Comparison of ENCODE assay signal across 14 cellular contexts in the genomic region with DNA sequence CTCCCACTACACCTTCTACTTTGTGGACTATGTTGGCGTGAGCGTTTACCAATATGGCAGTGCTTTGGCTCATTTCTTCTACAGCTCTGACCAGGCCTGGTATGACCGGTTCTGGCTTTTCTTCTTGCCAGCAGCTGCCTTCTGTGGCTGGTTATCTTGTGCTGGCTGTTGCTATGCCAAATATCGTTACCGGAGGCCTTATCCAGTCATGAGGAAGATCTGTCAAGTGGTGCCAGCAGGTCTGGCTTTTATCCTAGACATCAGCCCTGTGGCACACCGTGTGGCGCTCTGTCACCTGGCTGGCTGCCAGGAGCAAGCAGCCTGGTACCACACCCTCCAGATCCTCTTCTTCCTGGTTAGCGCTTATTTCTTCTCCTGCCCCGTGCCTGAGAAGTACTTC. TPM values are rescaled to one million over a fixed set of nuclear protein-coding genes. Genes with fewer than 3 reads are reported as not detected.
DNase-seq lines count a peak whose midpoint lies in the region; ATAC-seq, FAIRE-seq and TF ChIP-seq lines count a peak whose summit lies in the region.
"Had no signal": no experiment of that assay in that cellular context is flagged by ENCODE, and none has a peak within 500 bp of the region (broad histone marks: within the 10 kb centered on the region; RNA-seq: fewer than 3 reads in every experiment).

No MANE protein-coding gene starts in this region.

- no peak for ATAC-seq in naive thymus-derived CD8-positive, alpha-beta T cell
- ATAC-seq in HG03571 (IDR thresholded peaks at IDR 0.05; ENCODE audit: unreplicated experiment) = no peak

- no peaks in the 10 kb centered on the region for H3K9me3 Mint-ChIP-seq in naive thymus-derived CD8-positive, alpha-beta T cell
- H3K9me3 Mint-ChIP-seq: IgD-negative memory B cell; nephron; T-helper 2 cell treated with Interferon-gamma antibody and Interleukin-4, amounts not matched to agents 5 μg/mL and 100 μg/mL, for 36 hours had no signal

- no peaks in the 10 kb centered on the region for H3K27me3 ChIP-seq in bronchial epithelial cell (ENCODE audit: control insufficient read depth, insufficient read depth, low read length)
- H3K27me3 ChIP-seq: ascending aorta had no signal

- H3K4me3 Mint-ChIP-seq in naive thymus-derived CD8-positive, alpha-beta T cell = peak overlapping the region in 3 of 10 donors; percentile 19 to 72 (median 24)
- H3K4me3 Mint-ChIP-seq: IgD-negative memory B cell; nephron; T-helper 2 cell treated with Interferon-gamma antibody and Interleukin-4, amounts not matched to agents 5 μg/mL and 100 μg/mL, for 36 hours had no signal

- H3K36me3 Mint-ChIP-seq in naive thymus-derived CD8-positive, alpha-beta T cell = peaks cover 10 to 34% (median 19%) of the 10 kb centered on the region in 3 donors
- H3K36me3 Mint-ChIP-seq: IgD-negative memory B cell had no signal

- H3K4me3 ChIP-seq in bronchial epithelial cell (ENCODE audit: low read depth, low read length) = no peak overlapping the region
- H3K4me3 ChIP-seq: ascending aorta had no signal

- no peak for TF ChIP-seq CTCF in bronchial epithelial cell (IDR thresholded peaks at IDR 0.05; ENCODE audit: insufficient read depth, low read length, severe bottlenecking)

- no peaks in the 10 kb centered on the region for H3K36me3 ChIP-seq in bronchial epithelial cell (ENCODE audit: control insufficient read depth, insufficient read depth, low read length)

- H3K27ac Mint-ChIP-seq in naive thymus-derived CD8-positive, alpha-beta T cell = peak overlapping the region; percentile 60 to 93 (median 86)
- H3K27ac Mint-ChIP-seq: nephron; T-helper 2 cell treated with Interferon-gamma antibody and Interleukin-4, amounts not matched to agents 5 μg/mL and 100 μg/mL, for 36 hours had no signal

- DNase-seq in DMS53 (lab: John Stamatoyannopoulos, UW) (peak; percentile 45), DMS53 treated with DMSO at 0.1 percent for 48 hours (lab: John Stamatoyannopoulos, UW; ENCODE audit: unreplicated experiment) (no peak), NCI-H2171 treated with DMSO at 0.1 percent for 48 hours (lab: John Stamatoyannopoulos, UW) (peak; percentile 96), bronchial epithelial cell (ENCODE audit: low read depth) (no peak), NOMO-1 treated with dmso at 0.1 percent for 144 hours (lab: John Stamatoyannopoulos, UW; ENCODE audit: unreplicated experiment) (no peak)
- no peak for DNase-seq in naive thymus-derived CD8-positive, alpha-beta T cell
- DNase-seq in activated effector memory CD4-positive, alpha-beta T cell treated with Interleukin-2 at 50 U/mL for 16 hours = no peak
- DNase-seq: 8988T had no signal

- POLR2A ChIA-PET in naive thymus-derived CD8-positive, alpha-beta T cell (lab: Charles Lee) = interaction anchor here (1.2 to 8.4 kb wide), 3 partner anchors 14 to 117 kb away, joined by 3 to 108 read pairs (median 11); partner anchors contain the start of gene MCM3

- no peaks in the 10 kb centered on the region for H3K27me3 Mint-ChIP-seq in naive thymus-derived CD8-positive, alpha-beta T cell
- H3K27me3 Mint-ChIP-seq: IgD-negative memory B cell had no signal

- H3K4me1 Mint-ChIP-seq in naive thymus-derived CD8-positive, alpha-beta T cell = peaks cover 39 to 71% (median 50%) of the 10 kb centered on the region in 4 donors
- H3K4me1 Mint-ChIP-seq: nephron had no signal

- peak; percentile 13 for FAIRE-seq in bronchial epithelial cell (lab: Jason Lieb, UNC)
- FAIRE-seq: endothelial cell of umbilical vein had no signal

RNA-seq across cellular contexts. Expression of gene EFHC1, which starts 16.5 kb away (rescaled TPM):
- total RNA-seq in bronchial epithelial cell = 4.5 and 6.6 TPM in 2 replicates
- total RNA-seq in naive thymus-derived CD8-positive, alpha-beta T cell = 10 to 100 TPM; 13.0 to 15.5 TPM
- polyA plus RNA-seq in naive thymus-derived CD8-positive, alpha-beta T cell = 1 to 10 TPM; 2.5 to 5.1 (median 2.9) TPM

RNA-seq across cellular contexts. Expression of gene PAQR8, which starts 41.7 kb away (rescaled TPM):
- total RNA-seq in bronchial epithelial cell = 1.3 and 5.6 TPM in 2 replicates
- total RNA-seq in naive thymus-derived CD8-positive, alpha-beta T cell = 10 to 100 TPM; 28.9 to 31.7 TPM
- polyA plus RNA-seq in naive thymus-derived CD8-positive, alpha-beta T cell = 10 to 100 TPM; 14.3 to 35.0 (median 30.6) TPM

Comparison
In these comparisons a context has a peak if more than half of its experiments do, and no peak if none do; other contexts are left out.
1. DNase-seq: peak in DMS53 (single experiment) and NCI-H2171 treated with DMSO at 0.1 percent for 48 hours (single experiment); none in DMS53 treated with DMSO at 0.1 percent for 48 hours (single experiment), bronchial epithelial cell (single experiment), naive thymus-derived CD8-positive, alpha-beta T cell (0 of 10), activated effector memory CD4-positive, alpha-beta T cell treated with Interleukin-2 at 50 U/mL for 16 hours (single experiment) and NOMO-1 treated with dmso at 0.1 percent for 144 hours (single experiment).